ENCODE assay signal across 8 cellular contexts in the genomic region with DNA sequence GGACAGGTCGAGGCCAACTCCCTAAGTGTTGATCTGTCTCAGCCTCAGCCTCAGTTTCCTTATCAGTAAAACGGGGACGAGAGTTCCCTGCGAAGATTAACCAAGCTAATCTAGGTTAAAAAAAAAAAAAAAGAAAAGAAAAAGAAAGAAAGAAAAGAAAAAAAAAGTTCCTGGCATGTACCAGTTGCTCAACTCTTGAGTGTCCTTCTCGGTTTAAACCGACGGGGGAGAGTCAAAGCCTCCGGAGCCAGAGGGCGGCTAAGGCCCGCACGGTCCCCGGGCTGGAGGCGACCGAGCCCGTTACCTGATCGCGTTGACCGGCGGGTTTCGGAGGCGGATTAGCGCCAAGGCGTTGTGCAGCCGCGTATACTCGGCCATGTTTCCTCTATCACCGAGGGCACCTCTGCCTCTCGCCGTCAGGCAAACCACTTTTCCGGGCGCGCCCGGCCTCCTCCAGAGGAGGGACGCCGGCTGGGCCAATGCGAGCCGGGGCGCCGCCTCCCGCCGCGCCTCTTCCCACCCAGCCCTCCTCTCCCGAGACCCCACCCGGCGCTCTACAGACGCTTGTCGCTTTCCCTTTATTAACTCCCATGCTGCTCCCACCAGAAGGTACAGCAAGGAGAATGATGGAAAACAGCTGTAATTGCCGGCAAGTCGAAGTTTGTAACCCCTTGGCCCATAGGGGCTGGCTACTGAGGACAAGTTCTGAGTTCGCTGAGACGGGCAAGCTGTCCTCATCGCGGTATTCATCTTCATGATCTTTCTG. TPM values are rescaled to one million over a fixed set of nuclear protein-coding genes. Genes with fewer than 3 reads are reported as not detected.
DNase-seq lines count a peak whose midpoint lies in the region; ATAC-seq, FAIRE-seq and TF ChIP-seq lines count a peak whose summit lies in the region.

EHHADH (minus strand) TSS at position 405 of the 766 bp plus-strand sequence; CDS start at position 378, 27 bp downstream.

- ATAC-seq in activated B cell treated with CpG ODN at 0.5 μM for 24 hours (ENCODE audit: low read depth) = peak; percentile 83
- ATAC-seq in HG02973 (IDR thresholded peaks at IDR 0.05; ENCODE audit: unreplicated experiment) = no peak

- H3K27me3 Mint-ChIP-seq in activated B cell treated with CpG ODN at 0.5 μM for 24 hours = peaks cover 24% of the 10 kb centered on the region

- H3K4me1 ChIP-seq in kidney (ENCODE audit: control insufficient read depth in 1 of 2, insufficient read depth in 1 of 2, low read depth in 1 of 2, low read length in 2 of 2) = peaks cover 3 to 4% of the 10 kb centered on the region in 2 donors

- peak within 1 kb of the TSS; percentile 79 for H3K4me3 Mint-ChIP-seq in activated B cell treated with CpG ODN at 0.5 μM for 24 hours

- TF ChIP-seq CTCF in activated B cell treated with CpG ODN at 0.5 μM for 24 hours (IDR thresholded peaks at IDR 0.05) = no peak
- no peak for TF ChIP-seq CTCF in kidney (IDR thresholded peaks at IDR 0.05; ENCODE audit: borderline replicate concordance, extremely low read depth, insufficient read depth)

- no peak within 1 kb of the TSS for H3K27ac Mint-ChIP-seq in activated B cell treated with CpG ODN at 0.5 μM for 24 hours

- no peaks in the 10 kb centered on the region for H3K9me3 ChIP-seq in kidney (ENCODE audit: control insufficient read depth in 1 of 2, low read length in 2 of 2)

- DNase-seq in DMS 273 treated with DMSO at 0.1 percent for 48 hours (lab: John Stamatoyannopoulos, UW) (peak; percentile 71), GOT3 (lab: John Stamatoyannopoulos, UW) (peak; percentile 31), NCI-H146 treated with DMSO at 0.1 percent for 48 hours (lab: John Stamatoyannopoulos, UW; ENCODE audit: unreplicated experiment) (peak; percentile 27), activated B cell treated with CpG ODN at 0.5 μM for 24 hours (peak; percentile 24), kidney (peak; percentile 94)
- peak; percentile 22 for DNase-seq in central memory CD4-positive, alpha-beta T cell
- DNase-seq in stimulated activated CD4-positive, alpha-beta T cell treated with anti-CD3 and anti-CD28 coated beads, Interleukin-15, amount 100 ng/mL, for 48 hours (ENCODE audit: low read depth in 2 of 2) = peak; percentile 5 to 45

- POLR2A ChIA-PET in activated B cell treated with CpG ODN at 0.5 μM for 24 hours (lab: Charles Lee) = no interaction called here

- peaks cover 7% of the 10 kb centered on the region for H3K36me3 Mint-ChIP-seq in activated B cell treated with CpG ODN at 0.5 μM for 24 hours (ENCODE audit: low read depth)

- no peak for FAIRE-seq in kidney (lab: Jason Lieb, UNC)

- H3K27ac ChIP-seq in kidney (ENCODE audit: low read depth in 2 of 2, low read length in 2 of 2) = peak within 1 kb of the TSS; percentile 84 to 92

- peaks cover 3% of the 10 kb centered on the region for H3K4me1 Mint-ChIP-seq in activated B cell treated with CpG ODN at 0.5 μM for 24 hours

- H3K4me3 ChIP-seq in kidney (ENCODE audit: low read length in 2 of 2) = peak within 1 kb of the TSS; percentile 84 to 91

- intact Hi-C loops in activated B cell treated with CpG ODN at 0.5 μM for 24 hours (cut with micrococcal nuclease) (loop anchor here (5.0 kb wide), 1 partner anchor 43 kb away; no protein-coding TSS in a partner anchor), kidney (cut with DNase I) (no loop called here)

- no peaks in the 10 kb centered on the region for H3K36me3 ChIP-seq in kidney (ENCODE audit: control insufficient read depth in 1 of 2, insufficient read depth in 2 of 2, low read length in 2 of 2)

- peaks cover 10% of the 10 kb centered on the region for H3K9me3 Mint-ChIP-seq in activated B cell treated with CpG ODN at 0.5 μM for 24 hours

- peak within 1 kb of the TSS; percentile 63 to 94 for H3K9ac ChIP-seq in kidney (ENCODE audit: low read length in 2 of 2)

- CTCF ChIA-PET in activated B cell treated with CpG ODN at 0.5 μM for 24 hours (lab: Charles Lee) = no interaction called here

RNA-seq across cellular contexts. Expression of gene EHHADH, which starts in this region (rescaled TPM):
- total RNA-seq in activated B cell treated with CpG ODN at 0.5 μM for 24 hours (1.1 and 1.7 TPM in 2 replicates), kidney (27.9 TPM)
- 60.9 TPM for polyA plus RNA-seq in kidney (ENCODE audit: insufficient read depth, low read depth, low replicate concordance)

Comparison
In these comparisons a context has a peak if more than half of its experiments do, and no peak if none do; other contexts are left out.
1. RNA of gene EHHADH (total RNA-seq): 27.9 TPM in kidney (single experiment); 1.1 to 1.7 TPM in activated B cell treated with CpG ODN at 0.5 μM for 24 hours; every median in the first group is over 10 times any median in the second.
2. DNase-seq: peak in every context shown above with its lines; median percentile 94 in kidney; 71 in DMS 273 treated with DMSO at 0.1 percent for 48 hours; 31 in GOT3; 27 in NCI-H146 treated with DMSO at 0.1 percent for 48 hours; 25 in stimulated activated CD4-positive, alpha-beta T cell treated with anti-CD3 and anti-CD28 coated beads, Interleukin-15, amount 100 ng/mL, for 48 hours; 24 in activated B cell treated with CpG ODN at 0.5 μM for 24 hours; 22 in central memory CD4-positive, alpha-beta T cell.